Comparison of ENCODE assay signal across 8 cellular contexts in the genomic region with DNA sequence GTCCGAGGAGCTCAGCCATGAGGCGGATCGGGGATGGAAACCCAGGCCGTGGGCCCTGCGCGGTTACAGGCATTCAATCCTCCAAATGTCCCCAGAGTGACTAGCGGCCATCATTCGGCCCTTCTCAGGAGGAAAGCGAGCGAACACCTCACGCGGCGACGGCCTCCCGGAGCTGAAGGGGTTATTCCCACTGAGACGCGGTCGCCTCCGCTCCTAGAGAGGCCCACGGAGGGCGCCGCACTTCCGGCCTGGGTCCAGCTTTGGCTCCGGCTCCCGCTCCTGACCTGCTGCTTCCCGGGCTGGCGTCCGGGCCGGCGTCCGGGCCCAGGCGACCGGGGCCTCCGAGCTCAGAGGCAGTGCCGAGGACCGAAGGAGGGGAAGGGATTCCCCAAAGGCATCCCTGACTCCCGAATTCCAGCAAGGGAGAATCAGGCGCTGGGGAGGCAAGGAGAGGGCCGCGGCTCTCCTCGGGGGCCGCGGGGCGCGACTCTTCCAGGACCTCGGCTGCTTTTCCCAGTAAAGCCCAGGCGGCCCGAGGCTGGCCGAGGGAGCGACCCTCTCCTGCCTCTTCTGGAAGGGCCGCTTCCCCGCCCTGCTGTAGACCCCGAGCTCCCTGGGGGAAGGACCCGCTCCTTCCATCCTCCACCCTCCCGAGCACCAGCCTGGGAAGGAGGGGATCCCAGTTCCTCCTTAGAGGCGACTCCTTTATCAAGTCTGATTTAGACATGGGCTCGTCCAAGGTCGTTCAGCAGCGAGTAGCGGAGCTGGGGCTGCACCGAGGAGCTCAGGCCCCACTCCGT. TPM values are rescaled to one million over a fixed set of nuclear protein-coding genes. Genes with fewer than 3 reads are reported as not detected.
DNase-seq lines count a peak whose midpoint lies in the region; ATAC-seq and TF ChIP-seq lines count a peak whose summit lies in the region.

No MANE protein-coding gene starts in this region.

- H3K4me1 ChIP-seq in HUES64 (ENCODE audit: insufficient read depth, low read length) (peaks cover 5% of the 10 kb centered on the region; the same call in 1 of the 2 replicates), neural progenitor cell (peaks cover 13% of the 10 kb centered on the region), tibial nerve (peaks cover 0 to 26% (median 7%) of the 10 kb centered on the region in 4 donors)

- peak overlapping the region; percentile 81 for H3K4me2 ChIP-seq in neural progenitor cell

- DNase-seq in DMS79 treated with DMSO at 0.1 percent for 48 hours (lab: John Stamatoyannopoulos, UW), result peak; percentile 68
- peak; percentile 73 for DNase-seq in SHP77 treated with DMSO at 0.1 percent for 48 hours (lab: John Stamatoyannopoulos, UW)
- peak in 1 of 2 donors; percentile 50 for DNase-seq in activated naive CD4-positive, alpha-beta T cell treated with anti-CD3 and anti-CD28 coated beads, Interleukin-2, amount 50 U/mL, for 72 hours (ENCODE audit: low spot score in 2 of 2)
- peak; percentile 47 for DNase-seq in germinal center (ENCODE audit: low spot score)
- DNase-seq in neural progenitor cell (ENCODE audit: low spot score), result peak; percentile 90
- peak; percentile 69 to 75 for DNase-seq in tibial nerve (ENCODE audit: low spot score in 2 of 2)

- no peaks in the 10 kb centered on the region for H3K9me3 ChIP-seq in HUES64 (ENCODE audit: insufficient read depth, low read depth, low read length)
- H3K9me3 ChIP-seq in neural progenitor cell (ENCODE audit: low read depth), result no peaks in the 10 kb centered on the region
- H3K9me3 ChIP-seq in tibial nerve, result no peaks in the 10 kb centered on the region

- TF ChIP-seq CTCF in neural progenitor cell (IDR thresholded peaks at IDR 0.05) (no peak), tibial nerve (IDR thresholded peaks at IDR 0.05) (peak in 2 of 5 experiments; percentile 9 to 41)

- H3K27me3 ChIP-seq in HUES64 (ENCODE audit: insufficient read depth, low read length) (peaks cover 60% of the 10 kb centered on the region), neural progenitor cell (peaks cover 43% of the 10 kb centered on the region), tibial nerve (no peaks in the 10 kb centered on the region)

- H3K27ac ChIP-seq in HUES64 (ENCODE audit: low read depth, low read length) (peak overlapping the region; percentile 72), neural progenitor cell (peak overlapping the region; percentile 67), tibial nerve (peak overlapping the region; percentile 56 to 97 (median 92))

- H3K27me3 Mint-ChIP-seq in neural progenitor cell (ENCODE audit: insufficient read depth, low read depth), result peaks cover 5% of the 10 kb centered on the region

- no peaks in the 10 kb centered on the region for H3K9me3 Mint-ChIP-seq in activated naive CD4-positive, alpha-beta T cell treated with anti-CD3 and anti-CD28 coated beads, Interleukin-2, amount 50 U/mL, for 72 hours
- no peaks in the 10 kb centered on the region for H3K9me3 Mint-ChIP-seq in neural progenitor cell

- H3K4me3 Mint-ChIP-seq in neural progenitor cell, result peak overlapping the region; percentile 90

- peak; percentile 64 to 79 for ATAC-seq in activated naive CD4-positive, alpha-beta T cell treated with anti-CD3 and anti-CD28 coated beads, Interleukin-2, amount 50 U/mL, for 72 hours
- ATAC-seq in GM18867 (IDR thresholded peaks at IDR 0.05; ENCODE audit: unreplicated experiment), result no peak

- peaks cover 18% of the 10 kb centered on the region for H3K4me1 Mint-ChIP-seq in neural progenitor cell

- H3K9ac ChIP-seq in HUES64 (ENCODE audit: low read depth, low read length), result peak overlapping the region; percentile 85
- H3K9ac ChIP-seq in neural progenitor cell, result peak overlapping the region; percentile 80

- no peaks in the 10 kb centered on the region for H4K20me1 ChIP-seq in neural progenitor cell (ENCODE audit: low read depth)

- peak; percentile 76 to 78 for TF ChIP-seq POLR2A in tibial nerve (IDR thresholded peaks at IDR 0.05)

- 2% methylated on average over 62 of the region's 62 CpGs for WGBS in HUES64
- WGBS in tibial nerve, 2 donors, result 1 to 3% methylated on average over 8 to 44 of the region's 62 CpGs

- no peaks in the 10 kb centered on the region for H3K36me3 ChIP-seq in HUES64 (ENCODE audit: insufficient read depth, low read length)
- H3K36me3 ChIP-seq in neural progenitor cell, result no peaks in the 10 kb centered on the region
- H3K36me3 ChIP-seq in tibial nerve, result no peaks in the 10 kb centered on the region

- H3K4me3 ChIP-seq in HUES64 (ENCODE audit: low read length), result peak overlapping the region; percentile 84
- peak overlapping the region; percentile 93 for H3K4me3 ChIP-seq in neural progenitor cell
- H3K4me3 ChIP-seq in tibial nerve, result peak overlapping the region; percentile 66 to 98 (median 91)

- peak; percentile 67 to 95 for TF ChIP-seq EP300 in tibial nerve (IDR thresholded peaks at IDR 0.05)

- H2AFZ ChIP-seq in neural progenitor cell (replicated peaks), result peak overlapping the region; percentile 91

- peak overlapping the region in 1 of 2 donors; percentile 15 for H3K27ac Mint-ChIP-seq in activated naive CD4-positive, alpha-beta T cell treated with anti-CD3 and anti-CD28 coated beads, Interleukin-2, amount 50 U/mL, for 72 hours
- H3K27ac Mint-ChIP-seq in neural progenitor cell, result peak overlapping the region; percentile 93

- no peaks in the 10 kb centered on the region for H3K79me2 ChIP-seq in neural progenitor cell (ENCODE audit: low read depth)

- H3K36me3 Mint-ChIP-seq in activated naive CD4-positive, alpha-beta T cell treated with anti-CD3 and anti-CD28 coated beads, Interleukin-2, amount 50 U/mL, for 72 hours, result peaks cover 4 to 8% of the 10 kb centered on the region in 2 donors
- no peaks in the 10 kb centered on the region for H3K36me3 Mint-ChIP-seq in neural progenitor cell

- peaks cover 23% of the 10 kb centered on the region for H3F3A ChIP-seq in neural progenitor cell (ENCODE audit: low read depth)

RNA-seq across cellular contexts. Expression of a gene that starts 18.6 kb away (rescaled TPM):
- 12.2 TPM for polyA plus RNA-seq in HUES64 (2013, experiment 1 of 2)
- polyA plus RNA-seq in HUES64 (2013, experiment 2 of 2), result 15.4 TPM
- total RNA-seq in activated naive CD4-positive, alpha-beta T cell treated with anti-CD3 and anti-CD28 coated beads, Interleukin-2, amount 50 U/mL, for 72 hours, result 1 to 10 TPM in 1 of 2 donors, under 1 TPM in 1; 0.16 to 3.6 TPM
- 13.7 and 24.5 TPM in 2 replicates for total RNA-seq in neural progenitor cell (ENCODE audit: low replicate concordance)
- total RNA-seq in tibial nerve, result 10 to 100 TPM; 14.7 to 22.2 (median 17.1) TPM

RNA-seq across cellular contexts. Expression of a gene that starts 43.4 kb away (rescaled TPM):
- polyA plus RNA-seq in HUES64 (2013, experiment 1 of 2), result 55.0 TPM
- polyA plus RNA-seq in HUES64 (2013, experiment 2 of 2), result 48.8 TPM
- 10 to 100 TPM; 68.9 to 74.4 TPM for total RNA-seq in activated naive CD4-positive, alpha-beta T cell treated with anti-CD3 and anti-CD28 coated beads, Interleukin-2, amount 50 U/mL, for 72 hours
- 45.6 and 77.3 TPM in 2 replicates for total RNA-seq in neural progenitor cell (ENCODE audit: low replicate concordance)
- total RNA-seq in tibial nerve, result 100 to 1,000 TPM in 1 of 4 donors, 10 to 100 TPM in 3; 71.7 to 127 (median 91.5) TPM

RNA-seq across cellular contexts. Expression of a gene that starts 43.7 kb away (rescaled TPM):
- polyA plus RNA-seq in HUES64 (2013, experiment 1 of 2), result 3.5 TPM
- polyA plus RNA-seq in HUES64 (2013, experiment 2 of 2), result 2.4 TPM
- total RNA-seq in activated naive CD4-positive, alpha-beta T cell treated with anti-CD3 and anti-CD28 coated beads, Interleukin-2, amount 50 U/mL, for 72 hours, result 1 to 10 TPM; 2.6 to 3.6 TPM
- 0.56 and 8.0 TPM in 2 replicates for total RNA-seq in neural progenitor cell (ENCODE audit: low replicate concordance)
- 10 to 100 TPM in 1 of 4 donors, 1 to 10 TPM in 3; 3.7 to 12.6 (median 8.2) TPM for total RNA-seq in tibial nerve

RNA-seq across cellular contexts. Expression of a gene that starts 57.3 kb away (rescaled TPM):
- polyA plus RNA-seq in HUES64 (2013, experiment 1 of 2), result 31.1 TPM
- 26.5 TPM for polyA plus RNA-seq in HUES64 (2013, experiment 2 of 2)
- 10 to 100 TPM; 32.9 to 61.9 TPM for total RNA-seq in activated naive CD4-positive, alpha-beta T cell treated with anti-CD3 and anti-CD28 coated beads, Interleukin-2, amount 50 U/mL, for 72 hours
- total RNA-seq in neural progenitor cell (ENCODE audit: low replicate concordance), result 20.2 and 31.4 TPM in 2 replicates
- 10 to 100 TPM; 29.9 to 46.2 (median 33.3) TPM for total RNA-seq in tibial nerve
